ENCODE assay signal across 8 cellular contexts in genomic region chr4:122827258-122827887, GRCh38. TPM values are rescaled to one million over a fixed set of nuclear protein-coding genes. Genes with fewer than 3 reads are reported as not detected.
DNase-seq lines count a peak whose midpoint lies in the region; ATAC-seq lines count a peak whose summit lies in the region.

No MANE protein-coding gene starts in this region.

- peaks cover 79% of the 10 kb centered on the region for H3K27me3 Mint-ChIP-seq in activated naive CD8-positive, alpha-beta T cell treated with anti-CD3 and anti-CD28 coated beads, Interleukin-2, amount 10 ng/mL, durations not matched to agents 7 days and 5 days

- no peaks in the 10 kb centered on the region for H3K9me3 Mint-ChIP-seq in activated naive CD8-positive, alpha-beta T cell treated with anti-CD3 and anti-CD28 coated beads, Interleukin-2, amount 10 ng/mL, durations not matched to agents 7 days and 5 days

- POLR2A ChIA-PET in activated naive CD8-positive, alpha-beta T cell treated with anti-CD3 and anti-CD28 coated beads, Interleukin-2, amount 10 ng/mL, durations not matched to agents 7 days and 5 days (lab: Charles Lee): no interaction called here

- DNase-seq in AG08395 (ENCODE audit: low spot score) (peak; percentile 49), NCI-H345 treated with DMSO at 0.1 percent for 48 hours (lab: John Stamatoyannopoulos, UW; ENCODE audit: unreplicated experiment) (peak; percentile 28), left cardiac atrium (peak; percentile 63), posterior vena cava (ENCODE audit: low spot score) (peak; percentile 83), NCI-H2196 treated with DMSO at 0.1 percent for 48 hours (lab: John Stamatoyannopoulos, UW; ENCODE audit: unreplicated experiment) (no peak)
- peak; percentile 50 for DNase-seq in activated naive CD8-positive, alpha-beta T cell treated with anti-CD3 and anti-CD28 coated beads, Interleukin-2, amount 10 ng/mL, durations not matched to agents 7 days and 5 days

- intact Hi-C loops in left cardiac atrium (cut with DNase I) (no loop called here), posterior vena cava (cut with DNase I) (no loop called here)

- H3K4me1 Mint-ChIP-seq in activated naive CD8-positive, alpha-beta T cell treated with anti-CD3 and anti-CD28 coated beads, Interleukin-2, amount 10 ng/mL, durations not matched to agents 7 days and 5 days: peaks cover 13% of the 10 kb centered on the region

- H3K36me3 Mint-ChIP-seq in activated naive CD8-positive, alpha-beta T cell treated with anti-CD3 and anti-CD28 coated beads, Interleukin-2, amount 10 ng/mL, durations not matched to agents 7 days and 5 days: peaks cover 2% of the 10 kb centered on the region

- peak overlapping the region; percentile 80 for H3K4me3 Mint-ChIP-seq in activated naive CD8-positive, alpha-beta T cell treated with anti-CD3 and anti-CD28 coated beads, Interleukin-2, amount 10 ng/mL, durations not matched to agents 7 days and 5 days

- peak; percentile 11 for ATAC-seq in GM18499 (IDR thresholded peaks at IDR 0.05; ENCODE audit: insufficient read depth, unreplicated experiment)
- ATAC-seq in HG02798 (IDR thresholded peaks at IDR 0.05; ENCODE audit: poor library complexity, unreplicated experiment): peak; percentile 50
- ATAC-seq in activated naive CD8-positive, alpha-beta T cell treated with anti-CD3 and anti-CD28 coated beads, Interleukin-2, amount 10 ng/mL, durations not matched to agents 7 days and 5 days (ENCODE audit: low read depth): peak; percentile 53
- ATAC-seq in left cardiac atrium: peak; percentile 79 to 81

- no peak overlapping the region for H3K27ac Mint-ChIP-seq in activated naive CD8-positive, alpha-beta T cell treated with anti-CD3 and anti-CD28 coated beads, Interleukin-2, amount 10 ng/mL, durations not matched to agents 7 days and 5 days

RNA-seq across cellular contexts. Expression of gene FGF2, which starts 0.7 kb away (rescaled TPM):
- total RNA-seq in activated naive CD8-positive, alpha-beta T cell treated with anti-CD3 and anti-CD28 coated beads, Interleukin-2, amount 10 ng/mL, durations not matched to agents 7 days and 5 days: not detected
- 10 to 100 TPM in 1 of 2 donors, 1 to 10 TPM in 1; 7.5 to 14.3 TPM for total RNA-seq in left cardiac atrium
- total RNA-seq in posterior vena cava: 10 to 100 TPM; 27.5 to 34.6 TPM

Comparison
In these comparisons a context has a peak if more than half of its experiments do, and no peak if none do; other contexts are left out.
1. ATAC-seq: peak in every context shown above with its lines; median percentile 80 in left cardiac atrium; 53 in activated naive CD8-positive, alpha-beta T cell treated with anti-CD3 and anti-CD28 coated beads, Interleukin-2, amount 10 ng/mL, durations not matched to agents 7 days and 5 days; 50 in HG02798; 11 in GM18499.
2. RNA of gene FGF2, which starts 0.7 kb away (total RNA-seq): 27.5 to 34.6 TPM in posterior vena cava and 7.5 to 14.3 TPM in left cardiac atrium; not detected in activated naive CD8-positive, alpha-beta T cell treated with anti-CD3 and anti-CD28 coated beads, Interleukin-2, amount 10 ng/mL, durations not matched to agents 7 days and 5 days; every median in the first group is over 4 times any median in the second.